In genomic region chr2:241788135-241788534, GRCh38 we compare ENCODE assay signal across 25 cellular contexts. TPM values are rescaled to one million over a fixed set of nuclear protein-coding genes. Genes with fewer than 3 reads are reported as not detected.
DNase-seq lines count a peak whose midpoint lies in the region; ATAC-seq and TF ChIP-seq lines count a peak whose summit lies in the region.
"Had no signal": no experiment of that assay in that cellular context is flagged by ENCODE, and none has a peak within 500 bp of the region (broad histone marks: within the 10 kb centered on the region; RNA-seq: fewer than 3 reads in every experiment).

No MANE protein-coding gene starts in this region.

- DNase-seq in activated CD8-positive, alpha-beta memory T cell treated with anti-CD3 and anti-CD28 coated beads, Interleukin-2, amount 10 ng/mL, durations not matched to agents 7 days and 5 days, result peak; percentile 36
- DNase-seq in activated CD8-positive, alpha-beta memory T cell treated with anti-CD3 and anti-CD28 coated beads for 24 hours, result no peak
- DNase-seq in activated naive CD4-positive, alpha-beta T cell treated with anti-CD3 and anti-CD28 coated beads, Interleukin-2, amount 50 U/mL, for 72 hours (ENCODE audit: low spot score in 2 of 2), result no peak
- DNase-seq in nephron progenitor cell (no peak), midbrain (lab: John Stamatoyannopoulos, UW) (no peak)
- DNase-seq: amygdala, DMS 273 treated with DMSO at 0.1 percent for 48 hours, dorsolateral prefrontal cortex, foreskin keratinocyte, GDM1, hypothalamus, IMR-90, MG63, NCI-H2171, NCI-H524 treated with DMSO at 0.1 percent for 48 hours, SW 1271 had no signal

- no peaks in the 10 kb centered on the region for H4K20me1 ChIP-seq in Loucy (ENCODE audit: insufficient read depth, low read length, poor library complexity, severe bottlenecking)

- TF ChIP-seq CTCF in Loucy (conservative IDR thresholded peaks at IDR 0.05; ENCODE audit: low read length) (no peak), nephron progenitor cell (IDR thresholded peaks at IDR 0.05) (no peak)

- no peaks in the 10 kb centered on the region for H3K27me3 ChIP-seq in Loucy (ENCODE audit: insufficient read depth, low read length, poor library complexity, severe bottlenecking)
- H3K27me3 ChIP-seq: dorsolateral prefrontal cortex, MG63, right atrium auricular region had no signal

- H3K9ac ChIP-seq in Loucy (ENCODE audit: low read depth, low read length, poor library complexity, severe bottlenecking), result no peak overlapping the region

- peak overlapping the region; percentile 45; the same call in 1 of the 2 replicates for H2AFZ ChIP-seq in Loucy (ENCODE audit: low read length)

- H3K36me3 ChIP-seq in Loucy (ENCODE audit: insufficient read depth, low read length), result no peaks in the 10 kb centered on the region
- H3K36me3 ChIP-seq: MG63, right atrium auricular region, thoracic aorta had no signal

- H3K36me3 Mint-ChIP-seq in activated CD8-positive, alpha-beta memory T cell treated with anti-CD3 and anti-CD28 coated beads, Interleukin-2, amount 10 ng/mL, durations not matched to agents 7 days and 5 days, result peaks cover 13% of the 10 kb centered on the region
- peaks cover 13 to 52% of the 10 kb centered on the region in 2 donors for H3K36me3 Mint-ChIP-seq in activated naive CD4-positive, alpha-beta T cell treated with anti-CD3 and anti-CD28 coated beads, Interleukin-2, amount 50 U/mL, for 72 hours
- peaks cover 32% of the 10 kb centered on the region for H3K36me3 Mint-ChIP-seq in nephron progenitor cell (ENCODE audit: low read depth)

- ATAC-seq in activated CD8-positive, alpha-beta memory T cell treated with anti-CD3 and anti-CD28 coated beads, Interleukin-2, amount 10 ng/mL, durations not matched to agents 7 days and 5 days, result no peak
- peak; percentile 5 to 15 for ATAC-seq in activated naive CD4-positive, alpha-beta T cell treated with anti-CD3 and anti-CD28 coated beads, Interleukin-2, amount 50 U/mL, for 72 hours
- ATAC-seq in GM21367 (IDR thresholded peaks at IDR 0.05; ENCODE audit: unreplicated experiment), result no peak
- no peak for ATAC-seq in HG03280 (IDR thresholded peaks at IDR 0.05; ENCODE audit: unreplicated experiment)
- ATAC-seq: foreskin keratinocyte had no signal

- CTCF ChIA-PET in activated CD8-positive, alpha-beta memory T cell treated with anti-CD3 and anti-CD28 coated beads, Interleukin-2, amount 10 ng/mL, durations not matched to agents 7 days and 5 days (lab: Charles Lee), result interaction anchor here (1.3 kb wide), 2 partner anchors 10 to 25 kb away, joined by 3 to 4 read pairs; no protein-coding TSS in a partner anchor

- no peak overlapping the region for H3K4me3 ChIP-seq in Loucy (ENCODE audit: low read length, poor library complexity, severe bottlenecking)
- H3K4me3 ChIP-seq: dorsolateral prefrontal cortex, MG63, right atrium auricular region, thoracic aorta had no signal

- H3K4me2 ChIP-seq in Loucy (ENCODE audit: low read depth, low read length, poor library complexity, severe bottlenecking), result peak overlapping the region; percentile 29

- H3K27ac Mint-ChIP-seq in activated CD8-positive, alpha-beta memory T cell treated with anti-CD3 and anti-CD28 coated beads, Interleukin-2, amount 10 ng/mL, durations not matched to agents 7 days and 5 days, result no peak overlapping the region
- peak overlapping the region in 1 of 2 donors; percentile 73 for H3K27ac Mint-ChIP-seq in activated naive CD4-positive, alpha-beta T cell treated with anti-CD3 and anti-CD28 coated beads, Interleukin-2, amount 50 U/mL, for 72 hours
- H3K27ac Mint-ChIP-seq in nephron progenitor cell, result peak overlapping the region; percentile 48

- H3K9me3 ChIP-seq in Loucy (ENCODE audit: insufficient read depth, low read depth, low read length), result no peaks in the 10 kb centered on the region; the same call in 1 of the 2 replicates
- H3K9me3 ChIP-seq: right atrium auricular region, thoracic aorta had no signal

- peaks cover 22% of the 10 kb centered on the region for H3K4me1 ChIP-seq in Loucy (ENCODE audit: insufficient read depth, low read length, poor library complexity, severe bottlenecking)
- H3K4me1 ChIP-seq: foreskin keratinocyte, right atrium auricular region had no signal

- H3K9me3 Mint-ChIP-seq in activated CD8-positive, alpha-beta memory T cell treated with anti-CD3 and anti-CD28 coated beads, Interleukin-2, amount 10 ng/mL, durations not matched to agents 7 days and 5 days (ENCODE audit: low read depth), result peaks cover 8% of the 10 kb centered on the region
- peaks cover 0 to 44% of the 10 kb centered on the region in 2 donors for H3K9me3 Mint-ChIP-seq in activated naive CD4-positive, alpha-beta T cell treated with anti-CD3 and anti-CD28 coated beads, Interleukin-2, amount 50 U/mL, for 72 hours
- H3K9me3 Mint-ChIP-seq in nephron progenitor cell, result peaks cover 85% of the 10 kb centered on the region

- no peak overlapping the region for H3K4me3 Mint-ChIP-seq in activated CD8-positive, alpha-beta memory T cell treated with anti-CD3 and anti-CD28 coated beads, Interleukin-2, amount 10 ng/mL, durations not matched to agents 7 days and 5 days
- no peak overlapping the region for H3K4me3 Mint-ChIP-seq in nephron progenitor cell

- peaks cover 18% of the 10 kb centered on the region for H3K4me1 Mint-ChIP-seq in activated CD8-positive, alpha-beta memory T cell treated with anti-CD3 and anti-CD28 coated beads, Interleukin-2, amount 10 ng/mL, durations not matched to agents 7 days and 5 days
- peaks cover 31% of the 10 kb centered on the region for H3K4me1 Mint-ChIP-seq in nephron progenitor cell

- H3K27me3 Mint-ChIP-seq in activated CD8-positive, alpha-beta memory T cell treated with anti-CD3 and anti-CD28 coated beads, Interleukin-2, amount 10 ng/mL, durations not matched to agents 7 days and 5 days, result peaks cover 11% of the 10 kb centered on the region
- H3K27me3 Mint-ChIP-seq in nephron progenitor cell (ENCODE audit: low read depth, poor library complexity), result peaks cover 4% of the 10 kb centered on the region

- H3F3A ChIP-seq in Loucy (ENCODE audit: low read depth), result no peaks in the 10 kb centered on the region

- no peaks in the 10 kb centered on the region for H3K79me2 ChIP-seq in Loucy (ENCODE audit: insufficient read depth, low read length)

- H3K9me2 ChIP-seq in Loucy (replicated peaks; ENCODE audit: low read depth, low read length), result no peaks in the 10 kb centered on the region

RNA-seq across cellular contexts. Expression of gene GAL3ST2, which starts 11.5 kb away (rescaled TPM):
- total RNA-seq in activated CD8-positive, alpha-beta memory T cell treated with anti-CD3 and anti-CD28 coated beads, Interleukin-2, amount 10 ng/mL, durations not matched to agents 7 days and 5 days, result under 1 TPM in 1 of 2 experiments, not detected in 1; 0.20 TPM
- total RNA-seq in activated naive CD4-positive, alpha-beta T cell treated with anti-CD3 and anti-CD28 coated beads, Interleukin-2, amount 50 U/mL, for 72 hours, result 1 to 10 TPM in 1 of 2 donors, under 1 TPM in 1; 0.16 to 1.1 TPM
- total RNA-seq: cardiac septum, foreskin keratinocyte, IMR-90, lung microvascular endothelial cell, myocyte had no signal

RNA-seq across cellular contexts. Expression of gene NEU4, which starts 20.9 kb away (rescaled TPM):
- total RNA-seq in activated CD8-positive, alpha-beta memory T cell treated with anti-CD3 and anti-CD28 coated beads, Interleukin-2, amount 10 ng/mL, durations not matched to agents 7 days and 5 days, result under 1 TPM in 1 of 2 experiments, not detected in 1; 0.12 TPM
- total RNA-seq in activated naive CD4-positive, alpha-beta T cell treated with anti-CD3 and anti-CD28 coated beads, Interleukin-2, amount 50 U/mL, for 72 hours, result 1 to 10 TPM; 1.1 to 1.2 TPM
- total RNA-seq: cardiac septum, foreskin keratinocyte, IMR-90, osteocyte had no signal

RNA-seq across cellular contexts. Expression of gene D2HGDH, which starts 53.7 kb away (rescaled TPM):
- total RNA-seq in activated CD8-positive, alpha-beta memory T cell treated with anti-CD3 and anti-CD28 coated beads, Interleukin-2, amount 10 ng/mL, durations not matched to agents 7 days and 5 days, result 10 to 100 TPM; 21.6 to 26.2 TPM
- 10 to 100 TPM; 22.1 to 38.2 TPM for total RNA-seq in activated naive CD4-positive, alpha-beta T cell treated with anti-CD3 and anti-CD28 coated beads, Interleukin-2, amount 50 U/mL, for 72 hours

Comparison
In these comparisons a context has a peak if more than half of its experiments do, and no peak if none do; other contexts are left out.
1. ATAC-seq: peak in activated naive CD4-positive, alpha-beta T cell treated with anti-CD3 and anti-CD28 coated beads, Interleukin-2, amount 50 U/mL, for 72 hours (2 of 2); none in activated CD8-positive, alpha-beta memory T cell treated with anti-CD3 and anti-CD28 coated beads, Interleukin-2, amount 10 ng/mL, durations not matched to agents 7 days and 5 days (single experiment), GM21367 (single experiment) and HG03280 (single experiment).